In genomic region chr17:63621684-63622570, GRCh38 we compare ENCODE assay signal across 8 cellular contexts. TPM values are rescaled to one million over a fixed set of nuclear protein-coding genes. Genes with fewer than 3 reads are reported as not detected.
DNase-seq lines count a peak whose midpoint lies in the region; ATAC-seq and FAIRE-seq lines count a peak whose summit lies in the region.

Gene MAP3K3, plus strand, starts transcription at chr17:63622417. Its CDS starts 343 bp downstream, at chr17:63622760.

- peak; percentile 27 for FAIRE-seq in islet of Langerhans (lab: Jason Lieb, UNC)

- DNase-seq in AML-193 (lab: John Stamatoyannopoulos, UW) (peak; percentile 100), NCI-H460 (ENCODE audit: extremely low read depth, low read depth) (peak; percentile 100), cerebellar nuclear complex (lab: John Stamatoyannopoulos, UW) (peak; percentile 99 to 100)
- DNase-seq in activated CD4-positive, CD25-positive, alpha-beta regulatory T cell treated with anti-CD3 and anti-CD28 coated beads, Interleukin-2, amount 50 U/mL, for 72 hours: peak; percentile 90
- peak; percentile 90 for DNase-seq in stimulated activated CD4-positive, alpha-beta T cell treated with anti-CD3 and anti-CD28 coated beads, Interleukin-12 subunit alpha, Interleukin-12 subunit beta, amount 100 ng/mL, for 4 hours

- ATAC-seq in GM19043 (IDR thresholded peaks at IDR 0.05; ENCODE audit: low read depth, unreplicated experiment): peak; percentile 88
- peak; percentile 92 for ATAC-seq in HG03378 (IDR thresholded peaks at IDR 0.05; ENCODE audit: unreplicated experiment)

RNA-seq across cellular contexts. Expression of gene MAP3K3, which starts in this region (rescaled TPM):
- 8.5 and 8.7 TPM in 2 replicates for total RNA-seq in NCI-H460 (2014; rRNA removed; shearing (Covaris generic))
- polyA plus RNA-seq in NCI-H460 (2014; cell fraction: nucleus; rRNA removed): 14.6 and 18.9 TPM in 2 replicates

Comparison
In these comparisons a context has a peak if more than half of its experiments do, and no peak if none do; other contexts are left out.
1. Peak in every context shown above with its lines: DNase-seq and ATAC-seq.